8 cellular contexts compared by ENCODE assay signal in genomic region chr11:17972987-17973386, GRCh38. TPM values are rescaled to one million over a fixed set of nuclear protein-coding genes. Genes with fewer than 3 reads are reported as not detected.
DNase-seq lines count a peak whose midpoint lies in the region; ATAC-seq and TF ChIP-seq lines count a peak whose summit lies in the region.

No MANE protein-coding gene starts in this region.

- H3K4me1 Mint-ChIP-seq in CD14-positive monocyte, result no peaks in the 10 kb centered on the region

- H3K9ac ChIP-seq in adipocyte (ENCODE audit: low read length) (no peak overlapping the region), smooth muscle cell (ENCODE audit: low read depth) (no peak overlapping the region)

- H3K27ac ChIP-seq in left ventricle myocardium inferior (replicated peaks) (no peak overlapping the region), smooth muscle cell (ENCODE audit: low read depth) (no peak overlapping the region)

- H2AFZ ChIP-seq in smooth muscle cell (ENCODE audit: low read depth), result no peak overlapping the region

- no peaks in the 10 kb centered on the region for H3K4me1 ChIP-seq in adipocyte (ENCODE audit: control insufficient read depth, insufficient read depth, low read length)
- no peaks in the 10 kb centered on the region for H3K4me1 ChIP-seq in left ventricle myocardium inferior
- H3K4me1 ChIP-seq in smooth muscle cell (ENCODE audit: low read depth), result no peaks in the 10 kb centered on the region

- H3K4me2 ChIP-seq in smooth muscle cell, result no peak overlapping the region

- no peaks in the 10 kb centered on the region for H4K20me1 ChIP-seq in smooth muscle cell (ENCODE audit: low read depth)

- peaks cover 3% of the 10 kb centered on the region for H3K36me3 ChIP-seq in adipocyte (ENCODE audit: control insufficient read depth, insufficient read depth, low read length, severe bottlenecking)
- H3K36me3 ChIP-seq in left ventricle myocardium inferior, result peaks cover 23% of the 10 kb centered on the region
- H3K36me3 ChIP-seq in smooth muscle cell (ENCODE audit: low read depth), result no peaks in the 10 kb centered on the region

- H3K27me3 Mint-ChIP-seq in CD14-positive monocyte (ENCODE audit: low read depth in 3 of 3), result no peaks in the 10 kb centered on the region

- no peaks in the 10 kb centered on the region for H3K27me3 ChIP-seq in adipocyte (replicated peaks; ENCODE audit: control insufficient read depth, insufficient read depth, low read length)
- H3K27me3 ChIP-seq in left ventricle myocardium inferior (ENCODE audit: low read depth), result no peaks in the 10 kb centered on the region
- H3K27me3 ChIP-seq in smooth muscle cell (ENCODE audit: low read depth), result no peaks in the 10 kb centered on the region

- no peak overlapping the region for H3K27ac Mint-ChIP-seq in CD14-positive monocyte

- H3K4me3 ChIP-seq in adipocyte (ENCODE audit: low read length) (no peak overlapping the region), left ventricle myocardium inferior (no peak overlapping the region), smooth muscle cell (no peak overlapping the region)

- H3F3A ChIP-seq in smooth muscle cell (ENCODE audit: low read depth), result no peaks in the 10 kb centered on the region

- WGBS in smooth muscle cell (ENCODE audit: low lambda C conversion rate), result 3% methylated on average over 5 of the region's 5 CpGs

- peak; percentile 28 for TF ChIP-seq CTCF in CD14-positive monocyte (IDR thresholded peaks at IDR 0.05)
- peak; percentile 74 for TF ChIP-seq CTCF in left ventricle myocardium inferior (IDR thresholded peaks at IDR 0.05; ENCODE audit: borderline replicate concordance)
- peak; percentile 61 for TF ChIP-seq CTCF in smooth muscle cell (IDR thresholded peaks at IDR 0.05; ENCODE audit: borderline replicate concordance, insufficient read depth, poor library complexity, severe bottlenecking)

- ATAC-seq in GM19324 (IDR thresholded peaks at IDR 0.05; ENCODE audit: low FRiP score, unreplicated experiment), result no peak

- no peaks in the 10 kb centered on the region for H3K9me3 ChIP-seq in adipocyte (ENCODE audit: control insufficient read depth, low read length)
- no peaks in the 10 kb centered on the region for H3K9me3 ChIP-seq in left ventricle myocardium inferior (replicated peaks)
- no peaks in the 10 kb centered on the region for H3K9me3 ChIP-seq in smooth muscle cell (replicated peaks; ENCODE audit: low read depth)

- H3K36me3 Mint-ChIP-seq in CD14-positive monocyte, result peaks cover 34 to 39% of the 10 kb centered on the region in 2 donors

- H3K4me3 Mint-ChIP-seq in CD14-positive monocyte, result no peak overlapping the region

- H3K79me2 ChIP-seq in smooth muscle cell (ENCODE audit: low read depth), result no peaks in the 10 kb centered on the region

- intact Hi-C loops in CD14-positive monocyte (cut with micrococcal nuclease) (no loop called here), left ventricle myocardium inferior (cut with micrococcal nuclease) (loop anchor here (10.0 kb wide), 1 partner anchor 208 kb away; no protein-coding TSS in a partner anchor)

- peaks cover 0 to 6% (median 0%) of the 10 kb centered on the region in 7 donors for H3K9me3 Mint-ChIP-seq in CD14-positive monocyte

- no peak for DNase-seq in CD14-positive monocyte (ENCODE audit: low spot score)
- DNase-seq in HT1080 (ENCODE audit: low read depth), result peak; percentile 86
- DNase-seq in adipocyte (ENCODE audit: low read depth), result peak; percentile 86
- peak; percentile 44 for DNase-seq in left ventricle myocardium inferior
- DNase-seq in smooth muscle cell (lab: John Stamatoyannopoulos, UW; ENCODE audit: unreplicated experiment), result no peak
- no peak for DNase-seq in globus pallidus (ENCODE audit: low spot score)
- no peak for DNase-seq in central memory CD4-positive, alpha-beta T cell

RNA-seq across cellular contexts. Expression of gene SERGEF, which starts 39.9 kb away (rescaled TPM):
- 10 to 100 TPM; 33.3 to 33.7 TPM for polyA plus RNA-seq in CD14-positive monocyte
- total RNA-seq in HT1080 (2014; rRNA removed; shearing (Covaris generic)), result 23.2 and 30.8 TPM in 2 replicates
- polyA plus RNA-seq in HT1080 (2015; cell fraction: cytosol; rRNA removed), result 22.2 and 23.1 TPM in 2 replicates
- 13.6 and 15.9 TPM in 2 replicates for polyA plus RNA-seq in HT1080 (2015; cell fraction: nucleus; rRNA removed)
- 13.1 TPM for total RNA-seq in left ventricle myocardium inferior
- total RNA-seq in smooth muscle cell, result 4.9 and 8.1 TPM in 2 replicates
- 7.4 and 9.8 TPM in 2 replicates for polyA plus RNA-seq in smooth muscle cell

Comparison
In these comparisons a context has a peak if more than half of its experiments do, and no peak if none do; other contexts are left out.
1. DNase-seq: peak in HT1080 (single experiment), adipocyte (single experiment) and left ventricle myocardium inferior (single experiment); none in CD14-positive monocyte (single experiment), smooth muscle cell (single experiment), globus pallidus (single experiment) and central memory CD4-positive, alpha-beta T cell (single experiment).
2. Peak in every context shown above with its lines, with median percentiles within 50 percentile points of each other: CTCF ChIP-seq.